In genomic region chr11:130894322-130895025, GRCh38 we compare ENCODE assay signal across 8 cellular contexts. TPM values are rescaled to one million over a fixed set of nuclear protein-coding genes. Genes with fewer than 3 reads are reported as not detected.
A peak's percentile ranks its signal among the peaks of the same experiment; 100 is the strongest.
DNase-seq lines count a peak whose midpoint lies in the region; ATAC-seq and TF ChIP-seq lines count a peak whose summit lies in the region.

No MANE protein-coding gene starts in this region.

- peaks cover 70% of the 10 kb centered on the region for H3K36me3 ChIP-seq in DOHH2 (ENCODE audit: control insufficient read depth, low read length)
- H3K36me3 ChIP-seq in ovary, result no peaks in the 10 kb centered on the region
- H3K36me3 ChIP-seq in uterus, result no peaks in the 10 kb centered on the region

- no peak overlapping the region for H3K4me2 ChIP-seq in DOHH2 (ENCODE audit: low read length)

- H3K79me2 ChIP-seq in DOHH2 (ENCODE audit: control insufficient read depth, low read length), result no peaks in the 10 kb centered on the region

- TF ChIP-seq CTCF in DOHH2 (IDR thresholded peaks at IDR 0.05; ENCODE audit: low read depth, low read length, poor library complexity, severe bottlenecking) (peak; percentile 92), LNCaP clone FGC (IDR thresholded peaks at IDR 0.05; ENCODE audit: control insufficient read depth, extremely low read depth, insufficient read depth) (peak; percentile 88), ovary (IDR thresholded peaks at IDR 0.05) (peak; percentile 56 to 83 (median 63)), uterus (IDR thresholded peaks at IDR 0.05) (peak; percentile 84 to 92 (median 88))

- no peaks in the 10 kb centered on the region for H3F3A ChIP-seq in DOHH2 (ENCODE audit: control insufficient read depth, insufficient read depth)

- 28 to 33% (median 32%) methylated on average over 6 of the region's 6 CpGs for WGBS in ovary, 3 donors

- H3K27me3 ChIP-seq in DOHH2 (ENCODE audit: control insufficient read depth, low read length) (no peaks in the 10 kb centered on the region), ovary (no peaks in the 10 kb centered on the region), uterus (no peaks in the 10 kb centered on the region)

- no peaks in the 10 kb centered on the region for H3K9me3 ChIP-seq in DOHH2 (ENCODE audit: control insufficient read depth, insufficient read depth, low read length)
- no peaks in the 10 kb centered on the region for H3K9me3 ChIP-seq in ovary
- H3K9me3 ChIP-seq in uterus, result no peaks in the 10 kb centered on the region

- H3K27ac ChIP-seq in DOHH2 (ENCODE audit: low read depth, low read length) (no peak overlapping the region), ovary (peak overlapping the region in 1 of 2 donors; percentile 30), uterus (peak overlapping the region; percentile 86 to 92)

- no peaks in the 10 kb centered on the region for H3K4me1 ChIP-seq in DOHH2 (ENCODE audit: control insufficient read depth, low read length)
- peaks cover 10% of the 10 kb centered on the region for H3K4me1 ChIP-seq in ovary (ENCODE audit: insufficient read depth)
- H3K4me1 ChIP-seq in uterus, result peaks cover 8 to 17% of the 10 kb centered on the region in 2 donors

- H3K9me2 ChIP-seq in DOHH2 (replicated peaks; ENCODE audit: control insufficient read depth, low read length), result no peaks in the 10 kb centered on the region

- no peak overlapping the region for H3K4me3 ChIP-seq in DOHH2 (ENCODE audit: low read length)
- no peak overlapping the region for H3K4me3 ChIP-seq in LNCaP clone FGC (ENCODE audit: low read depth, low read length)
- no peak overlapping the region for H3K4me3 ChIP-seq in ovary
- no peak overlapping the region for H3K4me3 ChIP-seq in uterus

- TF ChIP-seq POLR2A in ovary (IDR thresholded peaks at IDR 0.05), result no peak
- TF ChIP-seq POLR2A in uterus (IDR thresholded peaks at IDR 0.05), result no peak

- TF ChIP-seq EP300 in ovary (IDR thresholded peaks at IDR 0.05), result no peak

- peak; percentile 97 for ATAC-seq in GM21737 (IDR thresholded peaks at IDR 0.05; ENCODE audit: unreplicated experiment)

- 0 out of 2 replicates have a peak, but pooled peaks cover 4% of the 10 kb centered on the region for H4K20me1 ChIP-seq in DOHH2 (ENCODE audit: control insufficient read depth, insufficient read depth, low read depth, low read length)

- intact Hi-C loops in ovary (cut with DNase I) (loop anchor here in 2 of 4 donors (10.0 kb wide), 1 partner anchor 460 kb away; no protein-coding TSS in a partner anchor), uterus (cut with DNase I; ENCODE audit: low total_unique reads) (no loop called here)

- DNase-seq in LNCaP clone FGC (ENCODE audit: low read depth) (peak; percentile 91), SHP77 treated with DMSO at 0.1 percent for 48 hours (lab: John Stamatoyannopoulos, UW) (peak; percentile 29), glomerular visceral epithelial cell (ENCODE audit: extremely low spot score) (peak; percentile 68), ovary (peak; percentile 50 to 82 (median 73)), uterus (peak; percentile 76 to 79)
- peak; percentile 5 to 47 (median 25) for DNase-seq in activated naive CD4-positive, alpha-beta T cell (lab: John Stamatoyannopoulos, UW)

RNA-seq across cellular contexts. Expression of gene SNX19, which starts 21.8 kb away (rescaled TPM):
- 10 to 100 TPM; 39.7 to 77.4 (median 49.3) TPM for total RNA-seq in ovary
- 10 to 100 TPM; 19.3 to 45.0 TPM for polyA plus RNA-seq in ovary
- total RNA-seq in uterus, result 100 to 1,000 TPM in 1 of 4 donors, 10 to 100 TPM in 3; 24.4 to 226 (median 82.3) TPM

Comparison
In these comparisons a context has a peak if more than half of its experiments do, and no peak if none do; other contexts are left out.
1. DNase-seq: peak in every context shown above with its lines; median percentile 91 in LNCaP clone FGC; 78 in uterus; 73 in ovary; 68 in glomerular visceral epithelial cell; 29 in SHP77 treated with DMSO at 0.1 percent for 48 hours; 25 in activated naive CD4-positive, alpha-beta T cell.